In the genomic region with DNA sequence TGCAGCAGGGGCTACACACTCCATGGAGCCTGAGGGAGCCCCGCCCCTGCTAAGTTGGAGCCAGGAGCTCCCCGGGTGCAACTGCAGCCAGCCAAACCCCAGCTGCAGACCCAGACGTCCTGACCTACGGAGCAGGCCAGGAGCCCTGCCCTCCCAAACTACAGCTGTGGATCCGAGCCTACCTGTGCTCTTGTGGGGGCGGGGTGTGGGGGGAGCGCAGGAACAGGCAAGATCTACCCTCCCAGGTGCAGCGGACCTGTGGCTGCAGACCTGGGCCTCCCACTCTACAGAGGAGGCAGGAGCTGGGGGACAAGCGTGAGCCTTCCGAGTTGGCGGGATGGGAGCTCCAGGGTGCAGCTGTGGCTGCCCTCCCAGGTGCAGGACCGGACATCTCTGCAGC, we compare ENCODE assay signal across 29 cellular contexts.
"Had no signal": no experiment of that assay in that cellular context is flagged by ENCODE, and none has a peak within 500 bp of the region (broad histone marks: within the 10 kb centered on the region; RNA-seq: fewer than 3 reads in every experiment).

No MANE protein-coding gene starts in this region.

- H3K4me1 Mint-ChIP-seq: activated CD4-positive, alpha-beta memory T cell treated with anti-CD3 and anti-CD28 coated beads, Interleukin-2, amount 10 ng/mL, durations not matched to agents 7 days and 5 days; activated CD4-positive, alpha-beta T cell treated with anti-CD3 and anti-CD28 coated beads, Interleukin-2, amount 10 ng/mL, durations not matched to agents 7 days and 5 days; activated naive CD4-positive, alpha-beta T cell treated with anti-CD3 and anti-CD28 coated beads, Interleukin-2, amount 10 ng/mL, durations not matched to agents 7 days and 5 days; activated naive CD8-positive, alpha-beta T cell treated with anti-CD3 and anti-CD28 coated beads, Interleukin-2, amount 10 ng/mL, durations not matched to agents 7 days and 5 days; central memory CD8-positive, alpha-beta T cell had no signal

- H3K27me3 Mint-ChIP-seq: activated CD4-positive, alpha-beta memory T cell treated with anti-CD3 and anti-CD28 coated beads, Interleukin-2, amount 10 ng/mL, durations not matched to agents 7 days and 5 days; activated CD4-positive, alpha-beta T cell treated with anti-CD3 and anti-CD28 coated beads, Interleukin-2, amount 10 ng/mL, durations not matched to agents 7 days and 5 days; activated naive CD4-positive, alpha-beta T cell treated with anti-CD3 and anti-CD28 coated beads, Interleukin-2, amount 10 ng/mL, durations not matched to agents 7 days and 5 days; activated naive CD8-positive, alpha-beta T cell treated with anti-CD3 and anti-CD28 coated beads, Interleukin-2, amount 10 ng/mL, durations not matched to agents 7 days and 5 days had no signal

- H3K9me3 Mint-ChIP-seq: activated CD4-positive, alpha-beta memory T cell treated with anti-CD3 and anti-CD28 coated beads, Interleukin-2, amount 10 ng/mL, durations not matched to agents 7 days and 5 days; activated CD4-positive, alpha-beta T cell treated with anti-CD3 and anti-CD28 coated beads, Interleukin-2, amount 10 ng/mL, durations not matched to agents 7 days and 5 days; activated naive CD4-positive, alpha-beta T cell treated with anti-CD3 and anti-CD28 coated beads, Interleukin-2, amount 10 ng/mL, durations not matched to agents 7 days and 5 days; activated naive CD4-positive, alpha-beta T cell treated with anti-CD3 and anti-CD28 coated beads, Interleukin-2, amount 50 U/mL, for 72 hours; activated naive CD8-positive, alpha-beta T cell treated with anti-CD3 and anti-CD28 coated beads, Interleukin-2, amount 10 ng/mL, durations not matched to agents 7 days and 5 days; activated T-cell treated with anti-CD3 and anti-CD28 coated beads, Interleukin-2, amount 50 U/mL, for 24 hours; activated T-cell treated with anti-CD3 and anti-CD28 coated beads, Interleukin-2, amount 50 U/mL, for 72 hours; central memory CD8-positive, alpha-beta T cell; effector memory CD8-positive, alpha-beta T cell had no signal

- H3K27ac Mint-ChIP-seq: activated CD4-positive, alpha-beta memory T cell treated with anti-CD3 and anti-CD28 coated beads, Interleukin-2, amount 10 ng/mL, durations not matched to agents 7 days and 5 days; activated CD4-positive, alpha-beta T cell treated with anti-CD3 and anti-CD28 coated beads, Interleukin-2, amount 10 ng/mL, durations not matched to agents 7 days and 5 days; activated naive CD4-positive, alpha-beta T cell treated with anti-CD3 and anti-CD28 coated beads, Interleukin-2, amount 10 ng/mL, durations not matched to agents 7 days and 5 days; activated naive CD4-positive, alpha-beta T cell treated with anti-CD3 and anti-CD28 coated beads, Interleukin-2, amount 50 U/mL, for 72 hours; activated naive CD8-positive, alpha-beta T cell treated with anti-CD3 and anti-CD28 coated beads, Interleukin-2, amount 10 ng/mL, durations not matched to agents 7 days and 5 days; activated T-cell treated with anti-CD3 and anti-CD28 coated beads, Interleukin-2, amount 50 U/mL, for 24 hours; activated T-cell treated with anti-CD3 and anti-CD28 coated beads, Interleukin-2, amount 50 U/mL, for 72 hours; effector memory CD8-positive, alpha-beta T cell had no signal

- DNase-seq: activated CD4-positive, alpha-beta memory T cell treated with anti-CD3 and anti-CD28 coated beads, Interleukin-2, amount 10 ng/mL, durations not matched to agents 7 days and 5 days; activated CD4-positive, alpha-beta T cell treated with anti-CD3 and anti-CD28 coated beads for 1 hour; activated CD4-positive, alpha-beta T cell treated with anti-CD3 and anti-CD28 coated beads for 4 hours; activated CD4-positive, alpha-beta T cell treated with anti-CD3 and anti-CD28 coated beads, Interleukin-2, amount 10 ng/mL, durations not matched to agents 7 days and 5 days; activated CD4-positive, alpha-beta T cell treated with anti-CD3 and anti-CD28 coated beads, Interleukin-2, amount 50 U/mL, for 4 hours; activated CD8-positive, alpha-beta memory T cell treated with anti-CD3 and anti-CD28 coated beads, Interleukin-2, amount 50 U/mL, for 48 hours; activated gamma-delta T cell; activated naive CD4-positive, alpha-beta T cell; activated naive CD4-positive, alpha-beta T cell treated with anti-CD3 and anti-CD28 coated beads, Interleukin-2, amount 10 ng/mL, durations not matched to agents 7 days and 5 days; activated naive CD8-positive, alpha-beta T cell treated with anti-CD3 and anti-CD28 coated beads, Interleukin-2, amount 10 ng/mL, durations not matched to agents 7 days and 5 days; activated T-cell treated with anti-CD3 and anti-CD28 coated beads for 4 hours; activated T-cell treated with anti-CD3 and anti-CD28 coated beads, Interleukin-2, amount 50 U/mL, for 24 hours; activated T-cell treated with anti-CD3 and anti-CD28 coated beads, Interleukin-2, amount 50 U/mL, for 72 hours; brain microvascular endothelial cell; cortex of kidney; dermis blood vessel endothelial cell; effector CD4-positive, alpha-beta T cell; effector memory CD8-positive, alpha-beta T cell; esophagus squamous epithelium; foreskin melanocyte; heart right ventricle; T-helper 2 cell had no signal

- H3K9me3 ChIP-seq: esophagus squamous epithelium, gastroesophageal sphincter, heart right ventricle had no signal

- H3K36me3 Mint-ChIP-seq: activated naive CD4-positive, alpha-beta T cell treated with anti-CD3 and anti-CD28 coated beads, Interleukin-2, amount 10 ng/mL, durations not matched to agents 7 days and 5 days; activated naive CD4-positive, alpha-beta T cell treated with anti-CD3 and anti-CD28 coated beads, Interleukin-2, amount 50 U/mL, for 72 hours; activated naive CD8-positive, alpha-beta T cell treated with anti-CD3 and anti-CD28 coated beads, Interleukin-2, amount 10 ng/mL, durations not matched to agents 7 days and 5 days had no signal

- H3K4me1 ChIP-seq: esophagus squamous epithelium, gastroesophageal sphincter had no signal

- H3K4me3 ChIP-seq: esophagus squamous epithelium, gastroesophageal sphincter, heart right ventricle had no signal

- H3K27me3 ChIP-seq: brain microvascular endothelial cell, esophagus squamous epithelium, gastroesophageal sphincter, heart right ventricle had no signal

- H3K27ac ChIP-seq: brain microvascular endothelial cell, epithelial cell of prostate, esophagus squamous epithelium, gastroesophageal sphincter, heart right ventricle had no signal

- FAIRE-seq: astrocyte, bronchial epithelial cell, colon had no signal

- ATAC-seq: activated naive CD4-positive, alpha-beta T cell treated with anti-CD3 and anti-CD28 coated beads, Interleukin-2, amount 50 U/mL, for 72 hours; activated T-cell treated with anti-CD3 and anti-CD28 coated beads, Interleukin-2, amount 50 U/mL, for 72 hours; effector memory CD8-positive, alpha-beta T cell; gastroesophageal sphincter had no signal

- H3K4me3 Mint-ChIP-seq: activated CD4-positive, alpha-beta memory T cell treated with anti-CD3 and anti-CD28 coated beads, Interleukin-2, amount 10 ng/mL, durations not matched to agents 7 days and 5 days; activated CD4-positive, alpha-beta T cell treated with anti-CD3 and anti-CD28 coated beads, Interleukin-2, amount 10 ng/mL, durations not matched to agents 7 days and 5 days; activated naive CD4-positive, alpha-beta T cell treated with anti-CD3 and anti-CD28 coated beads, Interleukin-2, amount 10 ng/mL, durations not matched to agents 7 days and 5 days; activated naive CD8-positive, alpha-beta T cell treated with anti-CD3 and anti-CD28 coated beads, Interleukin-2, amount 10 ng/mL, durations not matched to agents 7 days and 5 days; activated T-cell treated with anti-CD3 and anti-CD28 coated beads, Interleukin-2, amount 50 U/mL, for 24 hours; activated T-cell treated with anti-CD3 and anti-CD28 coated beads, Interleukin-2, amount 50 U/mL, for 72 hours; central memory CD8-positive, alpha-beta T cell; effector memory CD8-positive, alpha-beta T cell had no signal

- H3K36me3 ChIP-seq: brain microvascular endothelial cell, esophagus squamous epithelium, gastroesophageal sphincter, heart right ventricle had no signal
